In the genomic region with DNA sequence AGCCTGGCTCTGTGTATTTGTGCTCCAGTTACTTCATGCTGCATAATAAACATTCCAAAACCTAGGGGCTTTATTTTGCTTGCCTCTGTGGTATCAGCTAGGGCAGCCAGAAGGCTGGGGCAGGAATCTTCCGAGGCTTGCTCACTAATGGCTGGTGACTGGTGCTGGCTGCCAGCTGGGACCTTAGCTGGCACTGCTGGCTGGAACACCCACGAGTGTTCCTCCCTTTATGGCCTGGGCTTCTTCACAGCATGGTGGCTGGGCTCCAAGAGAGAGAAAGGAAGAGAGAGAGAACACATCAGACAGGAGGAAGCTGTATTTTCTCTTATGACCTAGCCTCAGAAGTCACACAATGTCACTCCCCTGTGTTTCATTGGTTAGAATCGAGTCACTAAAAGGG, we compare ENCODE assay signal across 2 cellular contexts.
TF ChIP-seq lines count a peak whose summit lies in the region.

No MANE protein-coding gene starts in this region.

TF ChIP-seq in HCT116, 20 proteins besides CTCF, POLR2A, EP300 and RAD21:
- TF ChIP-seq SIN3A (IDR thresholded peaks at IDR 0.05; ENCODE audit: low read depth): no peak
- TF ChIP-seq, protein P1, sequence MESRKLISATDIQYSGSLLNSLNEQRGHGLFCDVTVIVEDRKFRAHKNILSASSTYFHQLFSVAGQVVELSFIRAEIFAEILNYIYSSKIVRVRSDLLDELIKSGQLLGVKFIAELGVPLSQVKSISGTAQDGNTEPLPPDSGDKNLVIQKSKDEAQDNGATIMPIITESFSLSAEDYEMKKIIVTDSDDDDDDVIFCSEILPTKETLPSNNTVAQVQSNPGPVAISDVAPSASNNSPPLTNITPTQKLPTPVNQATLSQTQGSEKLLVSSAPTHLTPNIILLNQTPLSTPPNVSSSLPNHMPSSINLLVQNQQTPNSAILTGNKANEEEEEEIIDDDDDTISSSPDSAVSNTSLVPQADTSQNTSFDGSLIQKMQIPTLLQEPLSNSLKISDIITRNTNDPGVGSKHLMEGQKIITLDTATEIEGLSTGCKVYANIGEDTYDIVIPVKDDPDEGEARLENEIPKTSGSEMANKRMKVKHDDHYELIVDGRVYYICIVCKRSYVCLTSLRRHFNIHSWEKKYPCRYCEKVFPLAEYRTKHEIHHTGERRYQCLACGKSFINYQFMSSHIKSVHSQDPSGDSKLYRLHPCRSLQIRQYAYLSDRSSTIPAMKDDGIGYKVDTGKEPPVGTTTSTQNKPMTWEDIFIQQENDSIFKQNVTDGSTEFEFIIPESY (IDR thresholded peaks at IDR 0.05; ENCODE audit: extremely low read depth, insufficient replicate concordance, low read length): no peak
- TF ChIP-seq EZH2 (IDR thresholded peaks at IDR 0.05): no peak
- no peak for TF ChIP-seq ELF1 (IDR thresholded peaks at IDR 0.05; ENCODE audit: borderline replicate concordance, low read depth)
- TF ChIP-seq, protein P2, sequence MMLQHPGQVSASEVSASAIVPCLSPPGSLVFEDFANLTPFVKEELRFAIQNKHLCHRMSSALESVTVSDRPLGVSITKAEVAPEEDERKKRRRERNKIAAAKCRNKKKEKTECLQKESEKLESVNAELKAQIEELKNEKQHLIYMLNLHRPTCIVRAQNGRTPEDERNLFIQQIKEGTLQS (IDR thresholded peaks at IDR 0.05): no peak
- no peak for TF ChIP-seq FOSL1 (IDR thresholded peaks at IDR 0.05; ENCODE audit: low read depth)
- no peak for TF ChIP-seq JUND (IDR thresholded peaks at IDR 0.05)
- TF ChIP-seq POLR2AphosphoS5 (IDR thresholded peaks at IDR 0.05; ENCODE audit: low read depth, low read length): no peak
- no peak for TF ChIP-seq SP1 (IDR thresholded peaks at IDR 0.05; ENCODE audit: low read depth)
- no peak for TF ChIP-seq EGR1 (IDR thresholded peaks at IDR 0.05; ENCODE audit: low read depth)

TF ChIP-seq in K562, 482 proteins besides CTCF, POLR2A, EP300 and RAD21:
- TF ChIP-seq BCL6 (CRISPR knock-in tag; IDR thresholded peaks at IDR 0.05) (no peak), SMARCA5 (IDR thresholded peaks at IDR 0.05) (no peak), ZNF224 (CRISPR knock-in tag; IDR thresholded peaks at IDR 0.05) (no peak)
